In genomic region chr7:65071854-65072431, GRCh38 we compare ENCODE assay signal across 1 cellular context.
TF ChIP-seq lines count a peak whose summit lies in the region.
"Not testable (repeated sequence)": the region's sequence is repeated elsewhere in the genome, so short reads cannot be mapped to it uniquely, and the experiment has no call there.

No MANE protein-coding gene starts in this region.

TF ChIP-seq in HepG2, 621 proteins besides CTCF, POLR2A, EP300 and RAD21 (continued from another document and continues in another):
- TF ChIP-seq AHDC1 (CRISPR knock-in tag; IDR thresholded peaks at IDR 0.05; ENCODE audit: borderline replicate concordance) (0 out of 2 replicates have a peak, but pooled peaks have one; percentile 23), ADNP (CRISPR knock-in tag; IDR thresholded peaks at IDR 0.05) (peak; percentile 87), SALL1 (CRISPR knock-in tag; IDR thresholded peaks at IDR 0.05) (peak; percentile 63; the same call in 1 of the 2 replicates), ZNF501 (CRISPR knock-in tag; IDR thresholded peaks at IDR 0.05) (0 out of 2 replicates have a peak, but pooled peaks have one; percentile 23), MIER3 (CRISPR knock-in tag; IDR thresholded peaks at IDR 0.05; ENCODE audit: borderline replicate concordance) (peak; percentile 57; the same call in 1 of the 2 replicates), TEAD3 (CRISPR knock-in tag; optimal IDR thresholded peaks at IDR 0.05; ENCODE audit: borderline replicate concordance) (peak; percentile 55), ZNF441 (CRISPR knock-in tag; IDR thresholded peaks at IDR 0.05; ENCODE audit: borderline replicate concordance) (0 out of 2 replicates have a peak, but pooled peaks have one; percentile 30), HNF1A (IDR thresholded peaks at IDR 0.05; ENCODE audit: low read depth) (peak; percentile 57; the same call in 1 of the 2 replicates), HNF1A (CRISPR knock-in tag; IDR thresholded peaks at IDR 0.05; ENCODE audit: borderline replicate concordance) (peak; percentile 68; the same call in 1 of the 2 replicates), PITX1 (CRISPR knock-in tag; IDR thresholded peaks at IDR 0.05) (peak; percentile 95), ZMYM3 (CRISPR knock-in tag; IDR thresholded peaks at IDR 0.05) (peak; percentile 80), FOXK1 (CRISPR knock-in tag; IDR thresholded peaks at IDR 0.05; ENCODE audit: borderline replicate concordance, low read depth) (0 out of 2 replicates have a peak, but pooled peaks have one; percentile 12), CEBPG (CRISPR knock-in tag; IDR thresholded peaks at IDR 0.05) (0 out of 2 replicates have a peak, but pooled peaks have one; percentile 17), PAXIP1 (CRISPR knock-in tag; conservative IDR thresholded peaks at IDR 0.05) (peak; percentile 56), ZNF687 (CRISPR knock-in tag; IDR thresholded peaks at IDR 0.05) (peak; percentile 75), RCOR2 (CRISPR knock-in tag; IDR thresholded peaks at IDR 0.05) (0 out of 2 replicates have a peak, but pooled peaks have one; percentile 62), HDAC2 (CRISPR knock-in tag; IDR thresholded peaks at IDR 0.05) (peak; percentile 45; the same call in 1 of the 2 replicates), PPARG (CRISPR knock-in tag; conservative IDR thresholded peaks at IDR 0.05) (peak; percentile 30; the same call in 1 of the 2 replicates), POGZ (CRISPR knock-in tag; IDR thresholded peaks at IDR 0.05) (peak; percentile 68; the same call in 1 of the 2 replicates), CBX1 (IDR thresholded peaks at IDR 0.05; ENCODE audit: low read depth) (peak; percentile 30), FOXP1 (CRISPR knock-in tag; IDR thresholded peaks at IDR 0.05) (peak; percentile 40; the same call in 1 of the 2 replicates), GATAD2A (CRISPR knock-in tag; IDR thresholded peaks at IDR 0.05) (peak; percentile 32; the same call in 1 of the 2 replicates), KDM1A (CRISPR knock-in tag; IDR thresholded peaks at IDR 0.05) (peak; percentile 64; the same call in 1 of the 2 replicates), ELF3 (CRISPR knock-in tag; IDR thresholded peaks at IDR 0.05) (peak; percentile 46; the same call in 1 of the 2 replicates), ISL2 (CRISPR knock-in tag; IDR thresholded peaks at IDR 0.05) (peak; percentile 35; the same call in 1 of the 2 replicates), BCL6 (CRISPR knock-in tag; IDR thresholded peaks at IDR 0.05) (peak; percentile 45), TCF7 (IDR thresholded peaks at IDR 0.05; ENCODE audit: low read depth) (0 out of 2 replicates have a peak, but pooled peaks have one; percentile 33), TBX2 (CRISPR knock-in tag; IDR thresholded peaks at IDR 0.05; ENCODE audit: borderline replicate concordance) (peak; percentile 31; the same call in 1 of the 2 replicates), ARID5B (CRISPR knock-in tag; IDR thresholded peaks at IDR 0.05) (peak; percentile 58; the same call in 1 of the 2 replicates), TARDBP (CRISPR knock-in tag; IDR thresholded peaks at IDR 0.05) (0 out of 2 replicates have a peak, but pooled peaks have one; percentile 27), FOSL2 (CRISPR knock-in tag; IDR thresholded peaks at IDR 0.05) (peak; percentile 65), HDAC1 (CRISPR knock-in tag; IDR thresholded peaks at IDR 0.05) (peak; percentile 56), PHF21A (CRISPR knock-in tag; IDR thresholded peaks at IDR 0.05) (peak; percentile 42; the same call in 1 of the 2 replicates), SAP130 (CRISPR knock-in tag; IDR thresholded peaks at IDR 0.05; ENCODE audit: low read depth) (peak; percentile 37; the same call in 1 of the 2 replicates), SOX13 (CRISPR knock-in tag; conservative IDR thresholded peaks at IDR 0.05 in 1 of 2, IDR thresholded peaks at IDR 0.05 in 1 of 2) (peak in 1 of 2 experiments; percentile 45; a peak in 1 of 4 replicates)
- not testable (repeated sequence) for TF ChIP-seq FOXP1, SOX13 (IDR thresholded peaks at IDR 0.05)
